Comparison of ENCODE assay signal across 8 cellular contexts in the genomic region with DNA sequence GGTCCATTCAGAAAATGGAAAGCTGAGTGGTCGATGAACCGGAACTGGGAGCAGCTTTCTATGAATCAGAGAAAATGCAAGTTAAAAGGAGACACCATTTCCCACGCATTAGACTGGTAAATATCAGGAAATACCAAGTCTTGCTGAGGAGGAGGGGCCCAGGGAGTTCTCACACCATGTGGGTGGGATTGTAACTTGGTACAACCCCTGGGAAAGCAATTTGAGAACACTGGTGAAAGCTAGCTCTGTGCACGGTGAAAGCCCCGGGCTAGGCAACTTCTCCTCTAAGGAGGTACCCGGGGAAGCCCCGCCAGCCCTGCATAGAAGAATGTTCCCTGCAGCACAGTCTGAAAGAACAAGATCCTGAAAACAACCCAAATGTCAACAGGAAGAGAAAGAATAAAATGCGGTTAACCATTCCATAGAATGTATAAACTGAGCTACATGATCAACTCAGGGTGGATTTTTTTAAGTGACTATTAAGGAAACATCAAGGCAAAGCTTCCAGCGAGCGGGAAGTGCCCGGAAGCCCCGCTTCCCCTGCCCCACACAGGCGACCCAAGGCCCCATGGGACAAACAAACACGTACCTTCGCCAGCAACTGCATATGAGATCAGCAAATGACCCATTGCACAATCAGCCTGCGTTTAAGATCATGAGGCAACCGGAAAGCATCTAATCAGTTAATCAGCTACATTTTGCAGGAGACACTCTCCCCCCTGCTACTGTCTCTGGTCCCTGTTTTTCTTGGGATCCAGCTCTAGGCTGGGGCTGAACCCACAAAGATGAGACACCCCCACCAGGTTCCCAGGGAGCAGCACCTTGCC.
DNase-seq lines count a peak whose midpoint lies in the region; ATAC-seq and TF ChIP-seq lines count a peak whose summit lies in the region.

No MANE protein-coding gene starts in this region.

- no peak for TF ChIP-seq POLR2A in erythroblast (IDR thresholded peaks at IDR 0.05; ENCODE audit: low read length)

- ATAC-seq in GM19463 (IDR thresholded peaks at IDR 0.05; ENCODE audit: unreplicated experiment) = peak; percentile 57
- ATAC-seq in GM18870 (IDR thresholded peaks at IDR 0.05; ENCODE audit: unreplicated experiment) = no peak
- ATAC-seq in GM21529 (IDR thresholded peaks at IDR 0.05; ENCODE audit: unreplicated experiment) = no peak

- H3K4me3 ChIP-seq in retinal pigment epithelial cell (ENCODE audit: low read length) = no peak overlapping the region

- TF ChIP-seq CTCF in retinal pigment epithelial cell (conservative IDR thresholded peaks at IDR 0.05; ENCODE audit: low read depth, low read length) = no peak

- DNase-seq in NOMO-1 (lab: John Stamatoyannopoulos, UW; ENCODE audit: unreplicated experiment in 2 of 2) = peak; percentile 0 to 23
- peak; percentile 65 for DNase-seq in fibroblast of the conjunctiva (ENCODE audit: low read depth)
- DNase-seq in retinal pigment epithelial cell (ENCODE audit: low read depth) = peak; percentile 34
- no peak for DNase-seq in erythroblast (lab: John Stamatoyannopoulos, UW)
- no peak for DNase-seq in NCI-H82 (lab: John Stamatoyannopoulos, UW)

Comparison
In these comparisons a context has a peak if more than half of its experiments do, and no peak if none do; other contexts are left out.
1. DNase-seq: peak in NOMO-1 (2 of 2), fibroblast of the conjunctiva (single experiment) and retinal pigment epithelial cell (single experiment); none in erythroblast (0 of 2) and NCI-H82 (single experiment).